1 cellular context compared by ENCODE assay signal in the genomic region with DNA sequence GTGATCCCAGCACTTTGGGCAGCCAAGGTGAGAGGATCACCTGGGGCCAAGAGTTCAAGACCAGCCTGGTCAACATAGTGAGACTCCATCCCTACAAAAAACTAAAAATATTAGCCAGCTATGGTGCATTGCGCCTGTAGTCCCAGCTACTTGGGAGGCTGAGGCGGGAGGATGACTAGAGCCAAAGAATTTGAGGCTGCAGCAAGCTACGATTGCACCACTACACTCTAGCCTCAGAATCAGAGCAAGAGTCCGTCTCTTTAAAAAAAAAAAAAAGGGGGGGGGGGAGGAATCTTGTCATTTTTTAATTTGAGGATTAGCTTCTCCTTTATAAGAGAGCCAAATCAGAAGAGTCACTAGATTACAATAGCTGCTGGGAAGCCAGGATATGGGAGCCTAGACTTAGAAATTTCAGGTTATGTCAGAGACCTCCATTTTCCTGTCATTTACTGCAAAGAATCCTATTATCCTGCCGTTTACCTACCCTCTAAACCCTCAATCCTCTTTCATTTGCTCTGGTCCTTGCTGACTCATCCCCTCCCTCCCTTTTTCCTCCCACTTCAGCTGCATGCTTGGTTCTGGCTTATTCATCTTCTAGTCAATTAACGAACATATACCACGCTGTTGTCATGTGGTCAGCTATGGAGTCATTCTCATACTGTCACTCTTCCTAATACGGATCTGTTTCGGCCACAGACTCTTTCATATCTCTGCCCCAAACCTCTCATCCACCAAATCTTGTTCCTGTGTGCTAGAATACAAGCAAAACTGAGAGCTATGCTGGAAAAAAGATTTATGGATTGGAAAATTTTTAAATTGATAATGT.
TF ChIP-seq lines count a peak whose summit lies in the region.

No MANE protein-coding gene starts in this region.

TF ChIP-seq in K562, 482 proteins besides CTCF, POLR2A, EP300 and RAD21 (continued from another document and continues in another):
- TF ChIP-seq, protein P1, sequence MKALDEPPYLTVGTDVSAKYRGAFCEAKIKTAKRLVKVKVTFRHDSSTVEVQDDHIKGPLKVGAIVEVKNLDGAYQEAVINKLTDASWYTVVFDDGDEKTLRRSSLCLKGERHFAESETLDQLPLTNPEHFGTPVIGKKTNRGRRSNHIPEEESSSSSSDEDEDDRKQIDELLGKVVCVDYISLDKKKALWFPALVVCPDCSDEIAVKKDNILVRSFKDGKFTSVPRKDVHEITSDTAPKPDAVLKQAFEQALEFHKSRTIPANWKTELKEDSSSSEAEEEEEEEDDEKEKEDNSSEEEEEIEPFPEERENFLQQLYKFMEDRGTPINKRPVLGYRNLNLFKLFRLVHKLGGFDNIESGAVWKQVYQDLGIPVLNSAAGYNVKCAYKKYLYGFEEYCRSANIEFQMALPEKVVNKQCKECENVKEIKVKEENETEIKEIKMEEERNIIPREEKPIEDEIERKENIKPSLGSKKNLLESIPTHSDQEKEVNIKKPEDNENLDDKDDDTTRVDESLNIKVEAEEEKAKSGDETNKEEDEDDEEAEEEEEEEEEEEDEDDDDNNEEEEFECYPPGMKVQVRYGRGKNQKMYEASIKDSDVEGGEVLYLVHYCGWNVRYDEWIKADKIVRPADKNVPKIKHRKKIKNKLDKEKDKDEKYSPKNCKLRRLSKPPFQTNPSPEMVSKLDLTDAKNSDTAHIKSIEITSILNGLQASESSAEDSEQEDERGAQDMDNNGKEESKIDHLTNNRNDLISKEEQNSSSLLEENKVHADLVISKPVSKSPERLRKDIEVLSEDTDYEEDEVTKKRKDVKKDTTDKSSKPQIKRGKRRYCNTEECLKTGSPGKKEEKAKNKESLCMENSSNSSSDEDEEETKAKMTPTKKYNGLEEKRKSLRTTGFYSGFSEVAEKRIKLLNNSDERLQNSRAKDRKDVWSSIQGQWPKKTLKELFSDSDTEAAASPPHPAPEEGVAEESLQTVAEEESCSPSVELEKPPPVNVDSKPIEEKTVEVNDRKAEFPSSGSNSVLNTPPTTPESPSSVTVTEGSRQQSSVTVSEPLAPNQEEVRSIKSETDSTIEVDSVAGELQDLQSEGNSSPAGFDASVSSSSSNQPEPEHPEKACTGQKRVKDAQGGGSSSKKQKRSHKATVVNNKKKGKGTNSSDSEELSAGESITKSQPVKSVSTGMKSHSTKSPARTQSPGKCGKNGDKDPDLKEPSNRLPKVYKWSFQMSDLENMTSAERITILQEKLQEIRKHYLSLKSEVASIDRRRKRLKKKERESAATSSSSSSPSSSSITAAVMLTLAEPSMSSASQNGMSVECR (CRISPR knock-in tag; IDR thresholded peaks at IDR 0.05) = no peak
- TF ChIP-seq, protein P2, sequence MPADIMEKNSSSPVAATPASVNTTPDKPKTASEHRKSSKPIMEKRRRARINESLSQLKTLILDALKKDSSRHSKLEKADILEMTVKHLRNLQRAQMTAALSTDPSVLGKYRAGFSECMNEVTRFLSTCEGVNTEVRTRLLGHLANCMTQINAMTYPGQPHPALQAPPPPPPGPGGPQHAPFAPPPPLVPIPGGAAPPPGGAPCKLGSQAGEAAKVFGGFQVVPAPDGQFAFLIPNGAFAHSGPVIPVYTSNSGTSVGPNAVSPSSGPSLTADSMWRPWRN (IDR thresholded peaks at IDR 0.05; ENCODE audit: low read depth) = no peak
- TF ChIP-seq JUNB (CRISPR knock-in tag; conservative IDR thresholded peaks at IDR 0.05) (peak; percentile 43; the same call in 1 of the 2 replicates), CREBBP (IDR thresholded peaks at IDR 0.05; ENCODE audit: low read depth, low read length) (no peak), RBM22 (IDR thresholded peaks at IDR 0.05; ENCODE audit: low read depth, low read length, poor library complexity, severe bottlenecking) (no peak), RFX1 (IDR thresholded peaks at IDR 0.05) (0 out of 2 replicates have a peak, but pooled peaks have one; percentile 22), BRF2 (IDR thresholded peaks at IDR 0.05; ENCODE audit: borderline replicate concordance, insufficient read depth, insufficient read length) (no peak), MAZ (CRISPR knock-in tag; conservative IDR thresholded peaks at IDR 0.05 in 1 of 2, IDR thresholded peaks at IDR 0.05 in 1 of 2) (peak; percentile 49 to 84), SREBF2 (CRISPR knock-in tag; IDR thresholded peaks at IDR 0.05) (no peak), NONO (IDR thresholded peaks at IDR 0.05; ENCODE audit: low read depth in 2 of 2, low read length in 1 of 2) (no peak), CBX8 (IDR thresholded peaks at IDR 0.05; ENCODE audit: borderline replicate concordance, extremely low read depth, low read depth, low read length, poor library complexity, severe bottlenecking) (no peak), ZNF609 (CRISPR knock-in tag; IDR thresholded peaks at IDR 0.05; ENCODE audit: borderline replicate concordance) (no peak), SLC30A9 (CRISPR knock-in tag; IDR thresholded peaks at IDR 0.05) (no peak), ZBTB8A (IDR thresholded peaks at IDR 0.05; ENCODE audit: partially characterized antibody) (no peak), AFF4 (CRISPR knock-in tag; IDR thresholded peaks at IDR 0.05) (no peak), MCM2 (IDR thresholded peaks at IDR 0.05; ENCODE audit: low read depth) (no peak), ETS2 (tag; IDR thresholded peaks at IDR 0.05; ENCODE audit: borderline replicate concordance, poor library complexity, severe bottlenecking) (no peak), KLF10 (CRISPR knock-in tag; IDR thresholded peaks at IDR 0.05) (no peak), MXI1 (IDR thresholded peaks at IDR 0.05; ENCODE audit: low read depth, low read length) (no peak), ETV1 (tag; conservative IDR thresholded peaks at IDR 0.05; ENCODE audit: low read depth) (no peak), SMAD1 (IDR thresholded peaks at IDR 0.05; ENCODE audit: low read depth, low read length, partially characterized antibody) (no peak), BRD4 (IDR thresholded peaks at IDR 0.05) (no peak), SIN3A (IDR thresholded peaks at IDR 0.05; ENCODE audit: borderline replicate concordance in 2 of 2, control insufficient read depth in 1 of 2, low read depth in 2 of 2, low read length in 2 of 2) (no peak), GABPB2 (CRISPR knock-in tag; conservative IDR thresholded peaks at IDR 0.05) (no peak), HMG20A (CRISPR knock-in tag; conservative IDR thresholded peaks at IDR 0.05) (no peak), ARHGAP35 (IDR thresholded peaks at IDR 0.05; ENCODE audit: partially characterized antibody) (no peak), ELF1 (tag; IDR thresholded peaks at IDR 0.05) (no peak), ZNF644 (tag; IDR thresholded peaks at IDR 0.05; ENCODE audit: low read depth) (peak; percentile 83; the same call in 1 of the 2 replicates), HDAC3 (IDR thresholded peaks at IDR 0.05; ENCODE audit: borderline replicate concordance, partially characterized antibody) (peak; percentile 43), ZNF583 (CRISPR knock-in tag; IDR thresholded peaks at IDR 0.05) (no peak), GABPA (tag; conservative IDR thresholded peaks at IDR 0.05; ENCODE audit: low read depth) (peak; percentile 12; the same call in 1 of the 2 replicates)
- TF ChIP-seq, protein P3, sequence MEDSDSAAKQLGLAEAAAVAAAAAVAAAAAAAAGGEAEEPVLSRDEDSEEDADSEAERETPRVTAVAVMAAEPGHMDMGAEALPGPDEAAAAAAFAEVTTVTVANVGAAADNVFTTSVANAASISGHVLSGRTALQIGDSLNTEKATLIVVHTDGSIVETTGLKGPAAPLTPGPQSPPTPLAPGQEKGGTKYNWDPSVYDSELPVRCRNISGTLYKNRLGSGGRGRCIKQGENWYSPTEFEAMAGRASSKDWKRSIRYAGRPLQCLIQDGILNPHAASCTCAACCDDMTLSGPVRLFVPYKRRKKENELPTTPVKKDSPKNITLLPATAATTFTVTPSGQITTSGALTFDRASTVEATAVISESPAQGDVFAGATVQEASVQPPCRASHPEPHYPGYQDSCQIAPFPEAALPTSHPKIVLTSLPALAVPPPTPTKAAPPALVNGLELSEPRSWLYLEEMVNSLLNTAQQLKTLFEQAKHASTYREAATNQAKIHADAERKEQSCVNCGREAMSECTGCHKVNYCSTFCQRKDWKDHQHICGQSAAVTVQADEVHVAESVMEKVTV (CRISPR knock-in tag; IDR thresholded peaks at IDR 0.05) = no peak
- TF ChIP-seq, protein P4, sequence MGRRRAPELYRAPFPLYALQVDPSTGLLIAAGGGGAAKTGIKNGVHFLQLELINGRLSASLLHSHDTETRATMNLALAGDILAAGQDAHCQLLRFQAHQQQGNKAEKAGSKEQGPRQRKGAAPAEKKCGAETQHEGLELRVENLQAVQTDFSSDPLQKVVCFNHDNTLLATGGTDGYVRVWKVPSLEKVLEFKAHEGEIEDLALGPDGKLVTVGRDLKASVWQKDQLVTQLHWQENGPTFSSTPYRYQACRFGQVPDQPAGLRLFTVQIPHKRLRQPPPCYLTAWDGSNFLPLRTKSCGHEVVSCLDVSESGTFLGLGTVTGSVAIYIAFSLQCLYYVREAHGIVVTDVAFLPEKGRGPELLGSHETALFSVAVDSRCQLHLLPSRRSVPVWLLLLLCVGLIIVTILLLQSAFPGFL (CRISPR knock-in tag; IDR thresholded peaks at IDR 0.05) = no peak
- TF ChIP-seq, protein P5, sequence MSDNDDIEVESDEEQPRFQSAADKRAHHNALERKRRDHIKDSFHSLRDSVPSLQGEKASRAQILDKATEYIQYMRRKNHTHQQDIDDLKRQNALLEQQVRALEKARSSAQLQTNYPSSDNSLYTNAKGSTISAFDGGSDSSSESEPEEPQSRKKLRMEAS (CRISPR knock-in tag; IDR thresholded peaks at IDR 0.05) = peak; percentile 76
- TF ChIP-seq, protein P6, sequence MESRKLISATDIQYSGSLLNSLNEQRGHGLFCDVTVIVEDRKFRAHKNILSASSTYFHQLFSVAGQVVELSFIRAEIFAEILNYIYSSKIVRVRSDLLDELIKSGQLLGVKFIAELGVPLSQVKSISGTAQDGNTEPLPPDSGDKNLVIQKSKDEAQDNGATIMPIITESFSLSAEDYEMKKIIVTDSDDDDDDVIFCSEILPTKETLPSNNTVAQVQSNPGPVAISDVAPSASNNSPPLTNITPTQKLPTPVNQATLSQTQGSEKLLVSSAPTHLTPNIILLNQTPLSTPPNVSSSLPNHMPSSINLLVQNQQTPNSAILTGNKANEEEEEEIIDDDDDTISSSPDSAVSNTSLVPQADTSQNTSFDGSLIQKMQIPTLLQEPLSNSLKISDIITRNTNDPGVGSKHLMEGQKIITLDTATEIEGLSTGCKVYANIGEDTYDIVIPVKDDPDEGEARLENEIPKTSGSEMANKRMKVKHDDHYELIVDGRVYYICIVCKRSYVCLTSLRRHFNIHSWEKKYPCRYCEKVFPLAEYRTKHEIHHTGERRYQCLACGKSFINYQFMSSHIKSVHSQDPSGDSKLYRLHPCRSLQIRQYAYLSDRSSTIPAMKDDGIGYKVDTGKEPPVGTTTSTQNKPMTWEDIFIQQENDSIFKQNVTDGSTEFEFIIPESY (CRISPR knock-in tag; IDR thresholded peaks at IDR 0.05) = no peak
